ENCODE assay signal across 28 cellular contexts in the genomic region with DNA sequence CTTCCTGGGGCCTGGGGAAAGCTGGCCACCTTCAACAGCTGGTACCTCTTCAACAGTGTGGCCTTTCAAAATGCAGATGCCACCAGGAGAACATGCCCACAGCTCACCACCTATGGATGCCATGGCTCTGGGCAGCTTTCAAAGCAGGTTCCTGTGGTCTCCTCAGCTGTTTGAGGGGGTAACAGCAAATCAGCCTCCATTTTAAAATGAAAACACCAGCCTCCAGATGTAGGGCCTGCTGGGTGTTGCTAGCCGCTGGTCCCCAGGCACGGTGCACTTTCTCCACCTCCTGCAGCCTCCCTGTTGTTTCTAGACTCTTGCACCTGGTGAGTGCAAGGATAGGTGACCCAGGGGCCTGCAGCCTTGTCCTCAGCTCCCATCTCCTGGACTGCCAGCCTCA. TPM values are rescaled to one million over a fixed set of nuclear protein-coding genes. Genes with fewer than 3 reads are reported as not detected.
DNase-seq lines count a peak whose midpoint lies in the region; ATAC-seq, FAIRE-seq and TF ChIP-seq lines count a peak whose summit lies in the region.
"Had no signal": no experiment of that assay in that cellular context is flagged by ENCODE, and none has a peak within 500 bp of the region (broad histone marks: within the 10 kb centered on the region; RNA-seq: fewer than 3 reads in every experiment).

No MANE protein-coding gene starts in this region.

- H2BK20ac ChIP-seq in H1 (ENCODE audit: low read length), result no peak overlapping the region

- H3K79me1 ChIP-seq in H1 (ENCODE audit: low read depth, low read length), result no peaks in the 10 kb centered on the region

- no peak overlapping the region; the same call in 1 of the 2 replicates for H2BK5ac ChIP-seq in H1 (ENCODE audit: low read depth, low read length)

- peak overlapping the region; percentile 30 for H3K4me3 ChIP-seq in Jurkat, Clone E6-1 (ENCODE audit: low read length)
- no peak overlapping the region for H3K4me3 ChIP-seq in H1 (ENCODE audit: extremely low read depth in 1 of 4, insufficient read depth in 2 of 4, low read depth in 3 of 4, low read length in 4 of 4)
- H3K4me3 ChIP-seq: ascending aorta, gastroesophageal sphincter, skin epidermis, thoracic aorta, vagina had no signal

- no peaks in the 10 kb centered on the region for H3K79me2 ChIP-seq in H1 (ENCODE audit: control insufficient read depth in 1 of 2, insufficient read depth in 2 of 2, low read length in 2 of 2)

- peak overlapping the region; percentile 64 for H3K4me3 Mint-ChIP-seq in activated naive CD8-positive, alpha-beta T cell treated with anti-CD3 and anti-CD28 coated beads, Interleukin-2, amount 10 ng/mL, durations not matched to agents 7 days and 5 days
- H3K4me3 Mint-ChIP-seq in activated naive CD8-positive, alpha-beta T cell treated with anti-CD3 and anti-CD28 coated beads, Interleukin-2, amount 50 U/mL, for 24 hours, result no peak overlapping the region
- H3K4me3 Mint-ChIP-seq in stimulated activated effector memory CD8-positive, alpha-beta T cell treated with anti-CD3 and anti-CD28 coated beads, Interleukin-12 subunit alpha, Interleukin-12 subunit beta, amount 100 ng/mL, for 72 hours, result peak overlapping the region; percentile 20
- H3K4me3 Mint-ChIP-seq: HFFc6 had no signal

- H3K9ac ChIP-seq in H1 (replicated peaks in 1 of 4; ENCODE audit: extremely low read depth in 1 of 4, low read depth in 3 of 4, low read length in 3 of 4), result no peak overlapping the region

- peaks cover 0 to 3% (median 0%) of the 10 kb centered on the region in 4 experiments; a peak in 1 of 8 replicates for H3K36me3 ChIP-seq in H1 (ENCODE audit: control insufficient read depth in 2 of 4, insufficient read depth in 4 of 4, low read length in 3 of 4)

- peak; percentile 13 for ATAC-seq in activated naive CD8-positive, alpha-beta T cell treated with anti-CD3 and anti-CD28 coated beads, Interleukin-2, amount 10 ng/mL, durations not matched to agents 7 days and 5 days (ENCODE audit: low read depth)
- ATAC-seq in activated naive CD8-positive, alpha-beta T cell treated with anti-CD3 and anti-CD28 coated beads, Interleukin-2, amount 50 U/mL, for 24 hours, result no peak
- ATAC-seq in stimulated activated effector memory CD8-positive, alpha-beta T cell treated with anti-CD3 and anti-CD28 coated beads, Interleukin-12 subunit alpha, Interleukin-12 subunit beta, amount 100 ng/mL, for 72 hours, result no peak
- no peak for ATAC-seq in SK-N-SH treated with all-trans-retinoic acid at 6 μM for 48 hours
- ATAC-seq: gastroesophageal sphincter, Panc1 had no signal

- H3K23ac ChIP-seq in H1 (ENCODE audit: insufficient read length), result no peak overlapping the region

- peak overlapping the region; percentile 65 for H4K8ac ChIP-seq in H1 (ENCODE audit: extremely low read depth, insufficient read depth, low read length)

- no peak for TF ChIP-seq EP300 in H1 (IDR thresholded peaks at IDR 0.05; ENCODE audit: borderline replicate concordance in 1 of 2, low read depth in 2 of 2, low read length in 2 of 2)

- H3K4me1 Mint-ChIP-seq in activated naive CD8-positive, alpha-beta T cell treated with anti-CD3 and anti-CD28 coated beads, Interleukin-2, amount 10 ng/mL, durations not matched to agents 7 days and 5 days, result peaks cover 19% of the 10 kb centered on the region
- peaks cover 14% of the 10 kb centered on the region for H3K4me1 Mint-ChIP-seq in activated naive CD8-positive, alpha-beta T cell treated with anti-CD3 and anti-CD28 coated beads, Interleukin-2, amount 50 U/mL, for 24 hours
- peaks cover 8% of the 10 kb centered on the region for H3K4me1 Mint-ChIP-seq in stimulated activated effector memory CD8-positive, alpha-beta T cell treated with anti-CD3 and anti-CD28 coated beads, Interleukin-12 subunit alpha, Interleukin-12 subunit beta, amount 100 ng/mL, for 72 hours

- no peaks in the 10 kb centered on the region for H4K20me1 ChIP-seq in H1 (replicated peaks in 1 of 2; ENCODE audit: control insufficient read depth in 1 of 2, insufficient read depth in 2 of 2, low read length in 2 of 2)

- 100% methylated on average over 2 of the region's 2 CpGs; no CpG with 5 or more reads in 1 of the 2 experiments for WGBS in H1 (ENCODE audit: extremely low coverage in 1 of 2, insufficient coverage in 1 of 2, insufficient read length in 1 of 2, insufficient replicate concordance in 2 of 2, low coverage in 1 of 2, low lambda C conversion rate in 2 of 2, missing lambda C conversion rate in 1 of 2), 2 experiments

- H3K27me3 ChIP-seq in H1 (replicated peaks in 1 of 4; ENCODE audit: control insufficient read depth in 3 of 4, extremely low read depth in 1 of 4, insufficient read depth in 3 of 4, low read length in 3 of 4), result no peaks in the 10 kb centered on the region; a peak in 1 of 7 replicates
- H3K27me3 ChIP-seq: ascending aorta, gastroesophageal sphincter, neutrophil, vagina had no signal

- no peak for TF ChIP-seq RAD21 in H1 (IDR thresholded peaks at IDR 0.05 in 1 of 2, conservative IDR thresholded peaks at IDR 0.05 in 1 of 2; ENCODE audit: low read depth in 2 of 2, low read length in 2 of 2)

- no peak overlapping the region for H3K27ac ChIP-seq in H1 (ENCODE audit: low read depth, low read length)
- H3K27ac ChIP-seq: ascending aorta, neutrophil, skin epidermis, thoracic aorta, vagina had no signal

- TF ChIP-seq CTCF in H1 (IDR thresholded peaks at IDR 0.05; ENCODE audit: control extremely low read depth in 1 of 3, insufficient read depth in 1 of 3, low read depth in 1 of 3, low read length in 3 of 3), result no peak

- H3K14ac ChIP-seq in H1 (ENCODE audit: insufficient read length), result no peak overlapping the region

- no peak overlapping the region for H2BK12ac ChIP-seq in H1 (ENCODE audit: low read depth, low read length)

- no peak overlapping the region for H3K4ac ChIP-seq in H1 (replicated peaks; ENCODE audit: insufficient read length, low read depth, low read length)

- no peak overlapping the region for H4K91ac ChIP-seq in H1 (replicated peaks; ENCODE audit: insufficient read length, low read length)

- no peak for DNase-seq in activated naive CD8-positive, alpha-beta T cell treated with anti-CD3 and anti-CD28 coated beads, Interleukin-2, amount 10 ng/mL, durations not matched to agents 7 days and 5 days
- no peak for DNase-seq in activated naive CD8-positive, alpha-beta T cell treated with anti-CD3 and anti-CD28 coated beads, Interleukin-2, amount 50 U/mL, for 24 hours
- peak; percentile 93 for DNase-seq in Jurkat, Clone E6-1 (ENCODE audit: low read depth, low spot score)
- DNase-seq in H1 (ENCODE audit: low read depth in 1 of 2, low spot score in 2 of 2), result no peak
- no peak for DNase-seq in stimulated activated effector memory CD8-positive, alpha-beta T cell treated with anti-CD3 and anti-CD28 coated beads, Interleukin-12 subunit alpha, Interleukin-12 subunit beta, amount 100 ng/mL, for 72 hours (ENCODE audit: low spot score in 2 of 2)
- no peak for DNase-seq in H54 (ENCODE audit: insufficient read length, low spot score)
- no peak for DNase-seq in NCI-H2227 treated with DMSO at 0.1 percent for 48 hours (lab: John Stamatoyannopoulos, UW)
- DNase-seq: activated CD4-positive, CD25-positive, alpha-beta regulatory T cell treated with anti-CD3 and anti-CD28 coated beads, Interleukin-2, amount 50 U/mL, for 72 hours; activated naive CD4-positive, alpha-beta T cell treated with anti-CD3 and anti-CD28 coated beads, Interleukin-2, amount 50 U/mL, for 16 hours; activated T-cell treated with anti-CD3 and anti-CD28 coated beads, Interleukin-2, amount 50 U/mL, for 4 hours; HFFc6; hypothalamus; NCI-H146; NCI-H524; NK-92 treated with Interleukin-12 subunit alpha and Interleukin-12 subunit beta, amount 100 ng/mL, for 24 hours; stimulated activated CD4-positive, alpha-beta T cell treated with anti-CD3 and anti-CD28 coated beads, Interleukin-2, amount 100 ng/mL, for 24 hours had no signal

- H2AK5ac ChIP-seq in H1 (ENCODE audit: low read depth, low read length), result no peak overlapping the region

- no peak overlapping the region for H2AFZ ChIP-seq in H1 (ENCODE audit: low read length)

- H3K23me2 ChIP-seq in H1 (ENCODE audit: low read depth, low read length), result no peaks in the 10 kb centered on the region

- H2BK120ac ChIP-seq in H1 (replicated peaks; ENCODE audit: low read depth, low read length), result no peak overlapping the region

- no peaks in the 10 kb centered on the region for H3K27me3 Mint-ChIP-seq in activated naive CD8-positive, alpha-beta T cell treated with anti-CD3 and anti-CD28 coated beads, Interleukin-2, amount 10 ng/mL, durations not matched to agents 7 days and 5 days
- no peaks in the 10 kb centered on the region for H3K27me3 Mint-ChIP-seq in activated naive CD8-positive, alpha-beta T cell treated with anti-CD3 and anti-CD28 coated beads, Interleukin-2, amount 50 U/mL, for 24 hours
- H3K27me3 Mint-ChIP-seq: progenitor cell of endocrine pancreas had no signal

- H3K36me3 Mint-ChIP-seq in activated naive CD8-positive, alpha-beta T cell treated with anti-CD3 and anti-CD28 coated beads, Interleukin-2, amount 10 ng/mL, durations not matched to agents 7 days and 5 days, result peaks cover 27% of the 10 kb centered on the region
- peaks cover 2% of the 10 kb centered on the region for H3K36me3 Mint-ChIP-seq in activated naive CD8-positive, alpha-beta T cell treated with anti-CD3 and anti-CD28 coated beads, Interleukin-2, amount 50 U/mL, for 24 hours (ENCODE audit: low read depth)
- peaks cover 24% of the 10 kb centered on the region for H3K36me3 Mint-ChIP-seq in stimulated activated effector memory CD8-positive, alpha-beta T cell treated with anti-CD3 and anti-CD28 coated beads, Interleukin-12 subunit alpha, Interleukin-12 subunit beta, amount 100 ng/mL, for 72 hours

- no peak overlapping the region for H3K56ac ChIP-seq in H1 (replicated peaks; ENCODE audit: insufficient read length, low read depth, low read length)

- H3K18ac ChIP-seq in H1 (ENCODE audit: extremely low read depth, low read length), result no peak overlapping the region

- no peak overlapping the region for H4K5ac ChIP-seq in H1 (ENCODE audit: insufficient read length, low read depth, low read length)

- H3K4me1 ChIP-seq in H1 (replicated peaks in 1 of 4; ENCODE audit: control insufficient read depth in 3 of 4, insufficient read depth in 4 of 4, low read length in 3 of 4), result no peaks in the 10 kb centered on the region
- H3K4me1 ChIP-seq: ascending aorta, vagina had no signal

- FAIRE-seq in H1 (lab: Jason Lieb, UNC) (no peak), H54 (lab: Jason Lieb, UNC) (no peak)
- FAIRE-seq: endometrium had no signal

- H3K9me3 Mint-ChIP-seq in activated naive CD8-positive, alpha-beta T cell treated with anti-CD3 and anti-CD28 coated beads, Interleukin-2, amount 10 ng/mL, durations not matched to agents 7 days and 5 days, result peaks cover 3% of the 10 kb centered on the region
- H3K9me3 Mint-ChIP-seq in activated naive CD8-positive, alpha-beta T cell treated with anti-CD3 and anti-CD28 coated beads, Interleukin-2, amount 50 U/mL, for 24 hours, result no peaks in the 10 kb centered on the region
- no peaks in the 10 kb centered on the region for H3K9me3 Mint-ChIP-seq in stimulated activated effector memory CD8-positive, alpha-beta T cell treated with anti-CD3 and anti-CD28 coated beads, Interleukin-12 subunit alpha, Interleukin-12 subunit beta, amount 100 ng/mL, for 72 hours
- H3K9me3 Mint-ChIP-seq: activated T-cell treated with anti-CD3 and anti-CD28 coated beads, Interleukin-2, amount 50 U/mL, for 4 hours; HFFc6 had no signal

- TF ChIP-seq POLR2A in H1 (IDR thresholded peaks at IDR 0.05; ENCODE audit: control extremely low read depth in 1 of 2, low read depth in 2 of 2, low read length in 2 of 2) (no peak), H54 (IDR thresholded peaks at IDR 0.05; ENCODE audit: low read depth, low read length) (no peak)

- H3K27ac Mint-ChIP-seq in activated naive CD8-positive, alpha-beta T cell treated with anti-CD3 and anti-CD28 coated beads, Interleukin-2, amount 10 ng/mL, durations not matched to agents 7 days and 5 days, result peak overlapping the region; percentile 68
- no peak overlapping the region for H3K27ac Mint-ChIP-seq in activated naive CD8-positive, alpha-beta T cell treated with anti-CD3 and anti-CD28 coated beads, Interleukin-2, amount 50 U/mL, for 24 hours
- peak overlapping the region; percentile 83 for H3K27ac Mint-ChIP-seq in stimulated activated effector memory CD8-positive, alpha-beta T cell treated with anti-CD3 and anti-CD28 coated beads, Interleukin-12 subunit alpha, Interleukin-12 subunit beta, amount 100 ng/mL, for 72 hours
- H3K27ac Mint-ChIP-seq: HFFc6, progenitor cell of endocrine pancreas had no signal

- POLR2A ChIA-PET in activated naive CD8-positive, alpha-beta T cell treated with anti-CD3 and anti-CD28 coated beads, Interleukin-2, amount 10 ng/mL, durations not matched to agents 7 days and 5 days (lab: Charles Lee), result interaction anchor here (1.2 kb wide), 1 partner anchor 10 kb away, joined by 6 read pairs; a partner anchor contains a TSS
- POLR2A ChIA-PET in H1 (lab: Charles Lee; ENCODE audit: partially characterized antibody), result no interaction called here

- no peak overlapping the region for H3K4me2 ChIP-seq in H1 (ENCODE audit: insufficient read depth in 1 of 2, low read depth in 2 of 2, low read length in 2 of 2)

- H3K9me3 ChIP-seq in H1 (ENCODE audit: insufficient read depth in 2 of 2, low read depth in 1 of 2, low read length in 1 of 2), result no peaks in the 10 kb centered on the region
- H3K9me3 ChIP-seq: ascending aorta, gastroesophageal sphincter, neutrophil, thoracic aorta, vagina had no signal

- no peak overlapping the region for H2BK15ac ChIP-seq in H1 (ENCODE audit: low read length)

- CTCF ChIA-PET in H1 (lab: Charles Lee; ENCODE audit: partially characterized antibody), result interaction anchor here (1.4 kb wide), 1 partner anchor 161 kb away, joined by 3 read pairs; no protein-coding TSS in a partner anchor

RNA-seq across cellular contexts. Expression of a gene that starts 10.0 kb away (rescaled TPM):
- total RNA-seq in activated naive CD8-positive, alpha-beta T cell treated with anti-CD3 and anti-CD28 coated beads, Interleukin-2, amount 10 ng/mL, durations not matched to agents 7 days and 5 days, result 10 to 100 TPM; 11.2 to 13.6 TPM
- 23.8 TPM for polyA plus RNA-seq in Jurkat, Clone E6-1 (2012; ENCODE audit: insufficient read depth, insufficient read length)
- total RNA-seq in H1 (2021; fragmentation: NEBNext Ultra II Directional; extraction: Animal tissue kit (Norgen Biotek cat#: 25700)), result 8.8 and 9.7 TPM in 2 replicates
- 13.7 and 15.4 TPM in 2 replicates for polyA plus RNA-seq in H1 (2011; rRNA removed)
- polyA plus RNA-seq in H1 (2011; cell fraction: cytosol; rRNA removed), result 20.3 TPM
- 25.0 TPM for polyA plus RNA-seq in H1 (2011; cell fraction: nucleus; rRNA removed)
- polyA plus RNA-seq in H1 (2012, experiment 1 of 2), result 7.7 to 12.5 TPM (median 11.1 TPM) in 4 replicates
- 20.0 TPM for polyA plus RNA-seq in H1 (2012, experiment 2 of 2)
- polyA plus RNA-seq in H1 (2013, experiment 1 of 2), result 11.6 TPM
- polyA plus RNA-seq in H1 (2013, experiment 2 of 2), result 10.4 TPM
- 5.5 and 5.6 TPM in 2 replicates for polyA minus RNA-seq in H1 (2011; rRNA and poly(A)+ RNA removed)
- 5.7 TPM for polyA minus RNA-seq in H1 (2011; cell fraction: cytosol; rRNA and poly(A)+ RNA removed)
- 8.3 TPM for polyA minus RNA-seq in H1 (2011; cell fraction: nucleus; rRNA and poly(A)+ RNA removed)

RNA-seq across cellular contexts. Expression of a gene that starts 23.1 kb away (rescaled TPM):
- total RNA-seq in activated naive CD8-positive, alpha-beta T cell treated with anti-CD3 and anti-CD28 coated beads, Interleukin-2, amount 10 ng/mL, durations not matched to agents 7 days and 5 days, result not detected
- polyA plus RNA-seq in Jurkat, Clone E6-1 (2012; ENCODE audit: insufficient read depth, insufficient read length), result 0.15 TPM
- total RNA-seq in H1 (2021; fragmentation: NEBNext Ultra II Directional; extraction: Animal tissue kit (Norgen Biotek cat#: 25700)), result 0.04 and 0.11 TPM in 2 replicates
- 0.02 TPM in 2 replicates for polyA plus RNA-seq in H1 (2011; rRNA removed)
- 0.03 TPM for polyA plus RNA-seq in H1 (2011; cell fraction: cytosol; rRNA removed)
- 0.04 TPM for polyA plus RNA-seq in H1 (2011; cell fraction: nucleus; rRNA removed)
- polyA plus RNA-seq in H1 (2012, experiment 1 of 2), result 0.09 to 0.21 TPM (median 0.12 TPM) in 4 replicates
- 0.03 TPM for polyA plus RNA-seq in H1 (2012, experiment 2 of 2)
- 0.02 TPM for polyA plus RNA-seq in H1 (2013, experiment 1 of 2)
- 0.04 TPM for polyA plus RNA-seq in H1 (2013, experiment 2 of 2)
- 0.09 TPM in 1 of 2 replicates, not detected in the other for polyA minus RNA-seq in H1 (2011; rRNA and poly(A)+ RNA removed)
- polyA minus RNA-seq in H1 (2011; cell fraction: cytosol; rRNA and poly(A)+ RNA removed), result not detected
- 0.20 TPM for polyA minus RNA-seq in H1 (2011; cell fraction: nucleus; rRNA and poly(A)+ RNA removed)
- total RNA-seq: activated CD8-positive, alpha-beta memory T cell treated with anti-CD3 and anti-CD28 coated beads for 36 hours; activated T-cell treated with anti-CD3 and anti-CD28 coated beads, Interleukin-2, amount 50 U/mL, for 4 hours; ascending aorta; G401; HFFc6; progenitor cell of endocrine pancreas; vagina had no signal

RNA-seq across cellular contexts. Expression of a gene that starts 27.7 kb away (rescaled TPM):
- total RNA-seq in activated naive CD8-positive, alpha-beta T cell treated with anti-CD3 and anti-CD28 coated beads, Interleukin-2, amount 10 ng/mL, durations not matched to agents 7 days and 5 days, result 10 to 100 TPM; 24.3 to 25.0 TPM
- polyA plus RNA-seq in Jurkat, Clone E6-1 (2012; ENCODE audit: insufficient read depth, insufficient read length), result not detected
- 25.3 and 30.0 TPM in 2 replicates for total RNA-seq in H1 (2021; fragmentation: NEBNext Ultra II Directional; extraction: Animal tissue kit (Norgen Biotek cat#: 25700))
- 34.8 and 40.8 TPM in 2 replicates for polyA plus RNA-seq in H1 (2011; rRNA removed)
- polyA plus RNA-seq in H1 (2011; cell fraction: cytosol; rRNA removed), result 39.2 TPM
- 48.5 TPM for polyA plus RNA-seq in H1 (2011; cell fraction: nucleus; rRNA removed)
- polyA plus RNA-seq in H1 (2012, experiment 1 of 2), result 13.7 to 29.1 TPM (median 24.8 TPM) in 4 replicates
- 28.1 TPM for polyA plus RNA-seq in H1 (2012, experiment 2 of 2)
- polyA plus RNA-seq in H1 (2013, experiment 1 of 2), result 15.0 TPM
- polyA plus RNA-seq in H1 (2013, experiment 2 of 2), result 14.6 TPM
- polyA minus RNA-seq in H1 (2011; rRNA and poly(A)+ RNA removed), result 23.5 and 37.9 TPM in 2 replicates
- polyA minus RNA-seq in H1 (2011; cell fraction: cytosol; rRNA and poly(A)+ RNA removed), result 18.3 TPM
- polyA minus RNA-seq in H1 (2011; cell fraction: nucleus; rRNA and poly(A)+ RNA removed), result 17.4 TPM

RNA-seq across cellular contexts. Expression of a gene that starts 56.6 kb away (rescaled TPM):
- total RNA-seq in activated naive CD8-positive, alpha-beta T cell treated with anti-CD3 and anti-CD28 coated beads, Interleukin-2, amount 10 ng/mL, durations not matched to agents 7 days and 5 days, result 10 to 100 TPM; 64.9 to 73.8 TPM
- 53.5 TPM for polyA plus RNA-seq in Jurkat, Clone E6-1 (2012; ENCODE audit: insufficient read depth, insufficient read length)
- 38.6 and 40.6 TPM in 2 replicates for total RNA-seq in H1 (2021; fragmentation: NEBNext Ultra II Directional; extraction: Animal tissue kit (Norgen Biotek cat#: 25700))
- 17.5 and 25.7 TPM in 2 replicates for polyA plus RNA-seq in H1 (2011; rRNA removed)
- 18.4 TPM for polyA plus RNA-seq in H1 (2011; cell fraction: cytosol; rRNA removed)
- polyA plus RNA-seq in H1 (2011; cell fraction: nucleus; rRNA removed), result 30.0 TPM
- 21.3 to 27.2 TPM (median 24.8 TPM) in 4 replicates for polyA plus RNA-seq in H1 (2012, experiment 1 of 2)
- polyA plus RNA-seq in H1 (2012, experiment 2 of 2), result 18.8 TPM
- 30.8 TPM for polyA plus RNA-seq in H1 (2013, experiment 1 of 2)
- 27.5 TPM for polyA plus RNA-seq in H1 (2013, experiment 2 of 2)
- 10.7 and 11.7 TPM in 2 replicates for polyA minus RNA-seq in H1 (2011; rRNA and poly(A)+ RNA removed)
- polyA minus RNA-seq in H1 (2011; cell fraction: cytosol; rRNA and poly(A)+ RNA removed), result 20.0 TPM
- 12.8 TPM for polyA minus RNA-seq in H1 (2011; cell fraction: nucleus; rRNA and poly(A)+ RNA removed)
- total RNA-seq: ascending aorta had no signal
